In genomic region chrX:120244735-120245498, GRCh38 we compare ENCODE assay signal across 8 cellular contexts. TPM values are rescaled to one million over a fixed set of nuclear protein-coding genes. Genes with fewer than 3 reads are reported as not detected.
DNase-seq lines count a peak whose midpoint lies in the region; ATAC-seq lines count a peak whose summit lies in the region.

No MANE protein-coding gene starts in this region.

- H3K9me3 Mint-ChIP-seq in activated CD4-positive, alpha-beta memory T cell treated with anti-CD3 and anti-CD28 coated beads for 36 hours: no peaks in the 10 kb centered on the region

- peak overlapping the region; percentile 94 for H3K4me3 Mint-ChIP-seq in activated CD4-positive, alpha-beta memory T cell treated with anti-CD3 and anti-CD28 coated beads for 36 hours

- H3K9ac ChIP-seq in BLaER1: peak overlapping the region; percentile 76

- no peaks in the 10 kb centered on the region for H4K20me1 ChIP-seq in BLaER1

- CTCF ChIA-PET in activated CD4-positive, alpha-beta memory T cell treated with anti-CD3 and anti-CD28 coated beads for 36 hours (lab: Charles Lee): no interaction called here

- ATAC-seq in GM19351 (IDR thresholded peaks at IDR 0.05; ENCODE audit: unreplicated experiment): peak; percentile 80
- peak; percentile 83 for ATAC-seq in HG03469 (IDR thresholded peaks at IDR 0.05; ENCODE audit: unreplicated experiment)

- POLR2A ChIA-PET in activated CD4-positive, alpha-beta memory T cell treated with anti-CD3 and anti-CD28 coated beads for 36 hours (lab: Charles Lee): no interaction called here

- H3K4me1 Mint-ChIP-seq in activated CD4-positive, alpha-beta memory T cell treated with anti-CD3 and anti-CD28 coated beads for 36 hours (ENCODE audit: low read depth): peaks cover 21% of the 10 kb centered on the region

- H3K27ac ChIP-seq in BLaER1: peak overlapping the region; percentile 50

- DNase-seq in NCI-H526 (lab: John Stamatoyannopoulos, UW) (peak; percentile 83 to 85), lung microvascular endothelial cell (ENCODE audit: low read depth in 2 of 2) (peak; percentile 81 to 88)
- DNase-seq in activated CD4-positive, alpha-beta memory T cell treated with anti-CD3 and anti-CD28 coated beads for 36 hours: peak; percentile 75
- DNase-seq in effector CD4-positive, alpha-beta T cell: peak; percentile 41
- peak in 2 of 3 experiments; percentile 15 to 28 for DNase-seq in stimulated activated CD4-positive, alpha-beta T cell treated with anti-CD3 and anti-CD28 coated beads, TNF-alpha, amount 100 ng/mL, for 4 hours (ENCODE audit: low read depth in 3 of 3)

- peak overlapping the region; percentile 86 for H3K27ac Mint-ChIP-seq in activated CD4-positive, alpha-beta memory T cell treated with anti-CD3 and anti-CD28 coated beads for 36 hours

- H3K9me3 ChIP-seq in BLaER1: no peaks in the 10 kb centered on the region

- H3K4me2 ChIP-seq in BLaER1: peak overlapping the region; percentile 70

- H3K27me3 Mint-ChIP-seq in activated CD4-positive, alpha-beta memory T cell treated with anti-CD3 and anti-CD28 coated beads for 36 hours: no peaks in the 10 kb centered on the region

- H3K36me3 ChIP-seq in BLaER1: no peaks in the 10 kb centered on the region

- no peaks in the 10 kb centered on the region for H3K36me3 Mint-ChIP-seq in activated CD4-positive, alpha-beta memory T cell treated with anti-CD3 and anti-CD28 coated beads for 36 hours

- peaks cover 13% of the 10 kb centered on the region for H3K4me1 ChIP-seq in BLaER1

- H3K4me3 ChIP-seq in BLaER1: peak overlapping the region; percentile 73

- intact Hi-C loops in activated CD4-positive, alpha-beta memory T cell treated with anti-CD3 and anti-CD28 coated beads for 36 hours (cut with micrococcal nuclease): loop anchor here (1.0 to 10.0 kb wide), 2 partner anchors 302 to 360 kb away; partner anchors contain the start of gene NKAP

- no peaks in the 10 kb centered on the region for H3K27me3 ChIP-seq in BLaER1

RNA-seq across cellular contexts. Expression of gene ZBTB33, which starts 5.7 kb away (rescaled TPM):
- total RNA-seq in activated CD4-positive, alpha-beta memory T cell treated with anti-CD3 and anti-CD28 coated beads for 36 hours: 10 to 100 TPM; 13.6 to 14.0 TPM
- 10.0 and 11.3 TPM in 2 replicates for total RNA-seq in lung microvascular endothelial cell

Comparison
In these comparisons a context has a peak if more than half of its experiments do, and no peak if none do; other contexts are left out.
1. Peak in every context shown above with its lines: DNase-seq, ATAC-seq, H3K4me3 ChIP-seq and H3K27ac ChIP-seq.
2. DNase-seq: peak in every context shown above with its lines; median percentile 84 in lung microvascular endothelial cell; 84 in NCI-H526; 75 in activated CD4-positive, alpha-beta memory T cell treated with anti-CD3 and anti-CD28 coated beads for 36 hours; 41 in effector CD4-positive, alpha-beta T cell; 22 in stimulated activated CD4-positive, alpha-beta T cell treated with anti-CD3 and anti-CD28 coated beads, TNF-alpha, amount 100 ng/mL, for 4 hours.